12 cellular contexts compared by ENCODE assay signal in genomic region chr10:126972622-126973414, GRCh38.
A peak's percentile ranks its signal among the peaks of the same experiment; 100 is the strongest.
DNase-seq lines count a peak whose midpoint lies in the region; ATAC-seq lines count a peak whose summit lies in the region.
"Had no signal": no experiment of that assay in that cellular context is flagged by ENCODE, and none has a peak within 500 bp of the region (broad histone marks: within the 10 kb centered on the region; RNA-seq: fewer than 3 reads in every experiment).

No MANE protein-coding gene starts in this region.

- H3K27ac Mint-ChIP-seq in effector memory CD8-positive, alpha-beta T cell = no peak overlapping the region
- H3K27ac Mint-ChIP-seq in activated naive CD4-positive, alpha-beta T cell treated with anti-CD3 and anti-CD28 coated beads, Interleukin-2, amount 10 ng/mL, durations not matched to agents 7 days and 5 days = no peak overlapping the region

- H3K23ac ChIP-seq in mesendoderm (ENCODE audit: low read length) = no peak overlapping the region

- no peak overlapping the region for H2BK5ac ChIP-seq in mesendoderm (ENCODE audit: low read length)

- no peak overlapping the region for H2BK15ac ChIP-seq in mesendoderm (replicated peaks; ENCODE audit: low read depth)

- H3K27ac ChIP-seq in mesendoderm (ENCODE audit: low read depth, low read length) = no peak overlapping the region
- H3K27ac ChIP-seq: BLaER1 treated with 17β-estradiol and CSF1 and Interleukin-3, amounts not matched to agents 10 nM and 100 nM; colonic mucosa; thyroid gland had no signal

- H3K4me1 ChIP-seq in mesendoderm (ENCODE audit: control insufficient read depth, low read depth, low read length) = peaks cover 3% of the 10 kb centered on the region
- H3K4me1 ChIP-seq: colonic mucosa, thyroid gland had no signal

- no peaks in the 10 kb centered on the region for H3K27me3 ChIP-seq in mesendoderm (ENCODE audit: insufficient read depth, low read length, poor library complexity)
- H3K27me3 ChIP-seq: BLaER1 treated with 17β-estradiol and CSF1 and Interleukin-3, amounts not matched to agents 10 nM and 100 nM; colonic mucosa; thyroid gland had no signal

- H3K4me2 ChIP-seq in mesendoderm (ENCODE audit: low read length) = no peak overlapping the region

- peaks cover 3% of the 10 kb centered on the region for H3K36me3 ChIP-seq in mesendoderm (ENCODE audit: control insufficient read depth, insufficient read depth, low read length)
- H3K36me3 ChIP-seq: BLaER1 treated with 17β-estradiol and CSF1 and Interleukin-3, amounts not matched to agents 10 nM and 100 nM; colonic mucosa had no signal

- H3K79me1 ChIP-seq in mesendoderm (ENCODE audit: low read length) = peaks cover 16% of the 10 kb centered on the region

- H3K36me3 Mint-ChIP-seq in effector memory CD8-positive, alpha-beta T cell (ENCODE audit: insufficient read depth) = peaks cover 2% of the 10 kb centered on the region
- no peaks in the 10 kb centered on the region for H3K36me3 Mint-ChIP-seq in activated naive CD4-positive, alpha-beta T cell treated with anti-CD3 and anti-CD28 coated beads, Interleukin-2, amount 10 ng/mL, durations not matched to agents 7 days and 5 days

- H4K8ac ChIP-seq in mesendoderm (ENCODE audit: low read depth, low read length) = no peak overlapping the region

- peaks cover 0 to 1% of the 10 kb centered on the region in 2 donors for H3K9me3 Mint-ChIP-seq in effector memory CD8-positive, alpha-beta T cell
- no peaks in the 10 kb centered on the region for H3K9me3 Mint-ChIP-seq in activated naive CD4-positive, alpha-beta T cell treated with anti-CD3 and anti-CD28 coated beads, Interleukin-2, amount 10 ng/mL, durations not matched to agents 7 days and 5 days

- H4K5ac ChIP-seq in mesendoderm (ENCODE audit: low read length) = no peak overlapping the region

- H3K56ac ChIP-seq in mesendoderm (ENCODE audit: low read length) = no peak overlapping the region

- DNase-seq in A172 (ENCODE audit: low spot score) = peak; percentile 68
- DNase-seq in HT1080 (ENCODE audit: low read depth) = peak; percentile 84
- peak; percentile 86 for DNase-seq in dermis blood vessel endothelial cell
- DNase-seq in mesendoderm = peak; percentile 70
- DNase-seq in effector memory CD8-positive, alpha-beta T cell = no peak
- DNase-seq in activated naive CD4-positive, alpha-beta T cell treated with anti-CD3 and anti-CD28 coated beads, Interleukin-2, amount 10 ng/mL, durations not matched to agents 7 days and 5 days = no peak
- no peak for DNase-seq in NCI-H1092 (lab: John Stamatoyannopoulos, UW)
- no peak for DNase-seq in effector CD8-positive, alpha-beta T cell (lab: John Stamatoyannopoulos, UW)
- DNase-seq: colonic mucosa, NCI-H774, thyroid gland had no signal

- H3K27me3 Mint-ChIP-seq in effector memory CD8-positive, alpha-beta T cell = no peaks in the 10 kb centered on the region
- no peaks in the 10 kb centered on the region for H3K27me3 Mint-ChIP-seq in activated naive CD4-positive, alpha-beta T cell treated with anti-CD3 and anti-CD28 coated beads, Interleukin-2, amount 10 ng/mL, durations not matched to agents 7 days and 5 days

- no peak overlapping the region for H2AK5ac ChIP-seq in mesendoderm (ENCODE audit: low read length)

- H3K4me3 Mint-ChIP-seq in effector memory CD8-positive, alpha-beta T cell = no peak overlapping the region
- no peak overlapping the region for H3K4me3 Mint-ChIP-seq in activated naive CD4-positive, alpha-beta T cell treated with anti-CD3 and anti-CD28 coated beads, Interleukin-2, amount 10 ng/mL, durations not matched to agents 7 days and 5 days

- no peak overlapping the region for H2BK120ac ChIP-seq in mesendoderm (ENCODE audit: low read depth, low read length)

- no peak overlapping the region for H3K4me3 ChIP-seq in mesendoderm (ENCODE audit: low read length)
- H3K4me3 ChIP-seq: BLaER1 treated with 17β-estradiol and CSF1 and Interleukin-3, amounts not matched to agents 10 nM and 100 nM; colonic mucosa; thyroid gland had no signal

- no peak overlapping the region for H3K4ac ChIP-seq in mesendoderm (ENCODE audit: low read depth, low read length)

- WGBS in mesendoderm (ENCODE audit: extremely low coverage, insufficient coverage, low lambda C conversion rate) = no CpG with 5 or more reads among the region's 11 CpGs

- H3K9ac ChIP-seq in mesendoderm (ENCODE audit: low read length) = no peak overlapping the region
- H3K9ac ChIP-seq: BLaER1 treated with 17β-estradiol and CSF1 and Interleukin-3, amounts not matched to agents 10 nM and 100 nM had no signal

- no peaks in the 10 kb centered on the region for H3K4me1 Mint-ChIP-seq in effector memory CD8-positive, alpha-beta T cell (ENCODE audit: low read depth in 2 of 2)
- no peaks in the 10 kb centered on the region for H3K4me1 Mint-ChIP-seq in activated naive CD4-positive, alpha-beta T cell treated with anti-CD3 and anti-CD28 coated beads, Interleukin-2, amount 10 ng/mL, durations not matched to agents 7 days and 5 days

- ATAC-seq in effector memory CD8-positive, alpha-beta T cell (replicated peaks) = no peak

- H3K79me2 ChIP-seq in mesendoderm (ENCODE audit: control insufficient read depth, insufficient read depth, low read length) = peaks cover 8% of the 10 kb centered on the region

- CTCF ChIA-PET in activated naive CD4-positive, alpha-beta T cell treated with anti-CD3 and anti-CD28 coated beads, Interleukin-2, amount 10 ng/mL, durations not matched to agents 7 days and 5 days (lab: Charles Lee) = no interaction called here

- peak overlapping the region; percentile 31 for H3K18ac ChIP-seq in mesendoderm (ENCODE audit: low read length)

Comparison
In these comparisons a context has a peak if more than half of its experiments do, and no peak if none do; other contexts are left out.
1. DNase-seq: peak in A172 (single experiment), HT1080 (single experiment), dermis blood vessel endothelial cell (single experiment) and mesendoderm (single experiment); none in effector memory CD8-positive, alpha-beta T cell (0 of 3), activated naive CD4-positive, alpha-beta T cell treated with anti-CD3 and anti-CD28 coated beads, Interleukin-2, amount 10 ng/mL, durations not matched to agents 7 days and 5 days (single experiment), NCI-H1092 (single experiment) and effector CD8-positive, alpha-beta T cell (single experiment).